Comparison of ENCODE assay signal across 1 cellular context in the genomic region with DNA sequence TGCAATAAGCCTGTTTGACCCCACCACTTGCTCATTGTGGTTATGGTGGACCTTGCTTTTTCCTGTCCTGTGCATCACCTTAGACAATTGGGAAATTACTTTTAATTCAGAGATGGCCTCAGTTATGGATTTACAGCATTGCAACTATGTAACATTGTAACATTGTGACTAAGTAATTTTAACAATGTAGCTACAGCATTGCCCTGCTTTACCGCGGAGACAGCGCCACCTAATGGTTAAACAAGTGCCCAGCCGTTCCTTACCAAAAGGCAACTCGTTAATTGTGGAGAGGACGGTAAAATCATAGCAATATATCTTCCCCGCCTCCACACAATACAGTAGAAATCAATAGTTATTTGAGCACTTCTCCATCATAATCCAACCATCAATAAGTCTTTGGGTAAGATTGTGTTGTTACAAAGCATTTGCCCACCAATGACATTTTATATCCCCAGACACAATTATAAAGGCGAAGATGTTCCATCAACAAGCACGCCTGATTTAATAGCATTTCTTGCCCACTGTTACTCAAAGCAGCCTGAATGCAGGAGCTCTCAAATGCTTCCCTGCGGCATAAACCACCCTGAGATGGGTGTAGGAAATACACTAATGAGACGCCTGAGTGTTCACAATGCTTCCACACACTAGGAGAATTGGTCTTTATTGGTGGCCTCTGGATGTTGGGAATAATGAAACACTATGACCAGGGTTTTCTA.
TF ChIP-seq lines count a peak whose summit lies in the region.

No MANE protein-coding gene starts in this region.

TF ChIP-seq in H1, 55 proteins besides CTCF, POLR2A, EP300 and RAD21 (continued from another document):
- TF ChIP-seq CHD7 (IDR thresholded peaks at IDR 0.05; ENCODE audit: insufficient replicate concordance, low read length) = peak; percentile 78
